20 cellular contexts compared by ENCODE assay signal in the genomic region with DNA sequence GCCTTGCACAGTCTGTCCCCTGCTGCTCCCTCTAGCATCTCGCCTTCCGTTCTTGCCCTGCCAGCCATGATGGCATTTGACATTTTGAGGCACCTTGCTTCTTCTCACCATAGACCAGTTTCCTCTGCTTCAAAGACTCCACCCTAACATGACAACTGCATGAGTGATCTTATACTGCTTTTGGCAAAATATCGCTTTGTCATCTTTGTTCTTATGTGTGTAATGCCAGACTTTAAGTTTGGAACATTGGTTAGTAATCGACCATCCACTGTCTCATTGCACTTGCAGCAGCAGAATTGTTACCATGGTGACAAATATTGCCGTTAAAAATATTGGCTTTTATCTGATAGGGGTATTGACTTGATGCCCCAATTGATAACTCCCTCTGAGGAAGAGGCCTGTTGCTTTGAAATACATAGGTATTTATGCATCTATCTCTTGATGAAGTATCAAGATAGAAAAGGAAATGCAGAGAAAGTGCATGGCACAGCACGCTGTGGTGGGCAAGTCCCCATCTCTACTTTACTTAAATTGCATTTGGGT. TPM values are rescaled to one million over a fixed set of nuclear protein-coding genes. Genes with fewer than 3 reads are reported as not detected.
DNase-seq lines count a peak whose midpoint lies in the region; ATAC-seq, FAIRE-seq and TF ChIP-seq lines count a peak whose summit lies in the region.
"Had no signal": no experiment of that assay in that cellular context is flagged by ENCODE, and none has a peak within 500 bp of the region (broad histone marks: within the 10 kb centered on the region; RNA-seq: fewer than 3 reads in every experiment).

No MANE protein-coding gene starts in this region.

- peak; percentile 81 for ATAC-seq in CD8-positive, alpha-beta T cell
- peak; percentile 86 to 87 for ATAC-seq in activated T-cell treated with anti-CD3 and anti-CD28 coated beads, Interleukin-2, amount 50 U/mL, for 72 hours (replicated peaks in 1 of 2)
- peak; percentile 75 for ATAC-seq in effector memory CD8-positive, alpha-beta T cell (replicated peaks)
- ATAC-seq in left lung (no peak), HG03108 (IDR thresholded peaks at IDR 0.05; ENCODE audit: unreplicated experiment) (no peak)

- H3K4me1 ChIP-seq in CD8-positive, alpha-beta T cell (ENCODE audit: insufficient read depth, low read length) = peaks cover 38% of the 10 kb centered on the region
- H3K4me1 ChIP-seq in left lung = no peaks in the 10 kb centered on the region
- H3K4me1 ChIP-seq: suprapubic skin had no signal

- intact Hi-C loops in CD8-positive, alpha-beta T cell (cut with DNase I, micrococcal nuclease) = loop anchor here in 1 of 2 experiments (1.0 kb wide), 3 partner anchors 13 to 21 kb away; partner anchors contain the start of gene ITK
- intact Hi-C loops in left lung (cut with DNase I) = loop anchor here in 1 of 2 donors (10.0 kb wide), 1 partner anchor 146 kb away; no protein-coding TSS in a partner anchor

- H3K9me3 Mint-ChIP-seq in CD8-positive, alpha-beta T cell = no peaks in the 10 kb centered on the region
- H3K9me3 Mint-ChIP-seq in T-helper 1 cell treated with Interleukin-12 subunit alpha and Interleukin-12 subunit beta and Interleukin-4 antibody, amounts not matched to agents 30 μg/mL and 1 μg/mL, for 36 hours = no peaks in the 10 kb centered on the region
- no peaks in the 10 kb centered on the region for H3K9me3 Mint-ChIP-seq in activated T-cell treated with anti-CD3 and anti-CD28 coated beads, Interleukin-2, amount 50 U/mL, for 72 hours
- H3K9me3 Mint-ChIP-seq in effector memory CD8-positive, alpha-beta T cell = no peaks in the 10 kb centered on the region
- H3K9me3 Mint-ChIP-seq: naive B cell had no signal

- no peak for TF ChIP-seq CTCF in CD8-positive, alpha-beta T cell (IDR thresholded peaks at IDR 0.05)
- TF ChIP-seq CTCF in left lung (IDR thresholded peaks at IDR 0.05) = no peak
- no peak for TF ChIP-seq CTCF in D721Med (IDR thresholded peaks at IDR 0.05; ENCODE audit: insufficient read depth, missing control alignments)

- POLR2A ChIA-PET in CD8-positive, alpha-beta T cell (lab: Charles Lee) = no interaction called here

- H3K27ac ChIP-seq in CD8-positive, alpha-beta T cell (ENCODE audit: low read depth, low read length) = peak overlapping the region; percentile 23
- no peak overlapping the region for H3K27ac ChIP-seq in left lung
- H3K27ac ChIP-seq: suprapubic skin had no signal

- H3K27ac Mint-ChIP-seq in CD8-positive, alpha-beta T cell = peak overlapping the region; percentile 58
- peak overlapping the region; percentile 52 for H3K27ac Mint-ChIP-seq in T-helper 1 cell treated with Interleukin-12 subunit alpha and Interleukin-12 subunit beta and Interleukin-4 antibody, amounts not matched to agents 30 μg/mL and 1 μg/mL, for 36 hours
- H3K27ac Mint-ChIP-seq in activated T-cell treated with anti-CD3 and anti-CD28 coated beads, Interleukin-2, amount 50 U/mL, for 72 hours = peak overlapping the region; percentile 95
- peak overlapping the region; percentile 91 for H3K27ac Mint-ChIP-seq in effector memory CD8-positive, alpha-beta T cell

- no peaks in the 10 kb centered on the region for H3K36me3 Mint-ChIP-seq in CD8-positive, alpha-beta T cell
- H3K36me3 Mint-ChIP-seq in T-helper 1 cell treated with Interleukin-12 subunit alpha and Interleukin-12 subunit beta and Interleukin-4 antibody, amounts not matched to agents 30 μg/mL and 1 μg/mL, for 36 hours (ENCODE audit: low read depth) = peaks cover 8% of the 10 kb centered on the region
- H3K36me3 Mint-ChIP-seq in activated T-cell treated with anti-CD3 and anti-CD28 coated beads, Interleukin-2, amount 50 U/mL, for 72 hours (ENCODE audit: insufficient read depth in 2 of 2) = peaks cover 0 to 6% of the 10 kb centered on the region in 2 donors
- H3K36me3 Mint-ChIP-seq in effector memory CD8-positive, alpha-beta T cell (ENCODE audit: insufficient read depth) = no peaks in the 10 kb centered on the region
- H3K36me3 Mint-ChIP-seq: naive B cell had no signal

- peak overlapping the region; percentile 13 for H3K4me3 Mint-ChIP-seq in CD8-positive, alpha-beta T cell
- H3K4me3 Mint-ChIP-seq in T-helper 1 cell treated with Interleukin-12 subunit alpha and Interleukin-12 subunit beta and Interleukin-4 antibody, amounts not matched to agents 30 μg/mL and 1 μg/mL, for 36 hours = no peak overlapping the region
- H3K4me3 Mint-ChIP-seq in activated T-cell treated with anti-CD3 and anti-CD28 coated beads, Interleukin-2, amount 50 U/mL, for 72 hours = peak overlapping the region; percentile 78 to 92
- peak overlapping the region; percentile 0 to 77 for H3K4me3 Mint-ChIP-seq in effector memory CD8-positive, alpha-beta T cell
- H3K4me3 Mint-ChIP-seq: naive B cell had no signal

- CTCF ChIA-PET in CD8-positive, alpha-beta T cell (lab: Charles Lee) = no interaction called here

- no peaks in the 10 kb centered on the region for H3K9me3 ChIP-seq in CD8-positive, alpha-beta T cell (ENCODE audit: low read length)
- H3K9me3 ChIP-seq in left lung = no peaks in the 10 kb centered on the region
- H3K9me3 ChIP-seq: suprapubic skin had no signal

- no peak overlapping the region for H3K4me3 ChIP-seq in CD8-positive, alpha-beta T cell (ENCODE audit: low read depth, low read length)
- H3K4me3 ChIP-seq in left lung = no peak overlapping the region
- H3K4me3 ChIP-seq: suprapubic skin had no signal

- H3K36me3 ChIP-seq in CD8-positive, alpha-beta T cell (ENCODE audit: insufficient read depth, low read length) = no peaks in the 10 kb centered on the region
- H3K36me3 ChIP-seq in left lung = no peaks in the 10 kb centered on the region
- H3K36me3 ChIP-seq: suprapubic skin had no signal

- FAIRE-seq in D721Med (lab: Jason Lieb, UNC) = no peak
- FAIRE-seq: TTC549 had no signal

- H3K27me3 Mint-ChIP-seq in CD8-positive, alpha-beta T cell (ENCODE audit: low read depth) = no peaks in the 10 kb centered on the region
- no peaks in the 10 kb centered on the region for H3K27me3 Mint-ChIP-seq in T-helper 1 cell treated with Interleukin-12 subunit alpha and Interleukin-12 subunit beta and Interleukin-4 antibody, amounts not matched to agents 30 μg/mL and 1 μg/mL, for 36 hours (ENCODE audit: low read depth)
- H3K27me3 Mint-ChIP-seq in activated T-cell treated with anti-CD3 and anti-CD28 coated beads, Interleukin-2, amount 50 U/mL, for 72 hours (ENCODE audit: low read depth) = no peaks in the 10 kb centered on the region
- H3K27me3 Mint-ChIP-seq in effector memory CD8-positive, alpha-beta T cell = no peaks in the 10 kb centered on the region
- H3K27me3 Mint-ChIP-seq: naive B cell had no signal

- peak in 4 of 7 experiments; percentile 29 to 60 (median 43) for DNase-seq in CD8-positive, alpha-beta T cell
- DNase-seq in activated T-cell treated with anti-CD3 and anti-CD28 coated beads, Interleukin-2, amount 50 U/mL, for 72 hours = peak; percentile 43 to 57
- peak in 2 of 3 experiments; percentile 15 to 18 for DNase-seq in effector memory CD8-positive, alpha-beta T cell
- DNase-seq in left lung (no peak), D721Med (ENCODE audit: insufficient read length, low spot score) (no peak), NCI-H1930 (lab: John Stamatoyannopoulos, UW) (no peak)
- DNase-seq: cortex of kidney, DMS153, erythroblast, naive B cell, NCI-H1436 treated with DMSO at 0.1 percent for 48 hours, SHP77 treated with DMSO at 0.1 percent for 48 hours had no signal

- H3K27me3 ChIP-seq in CD8-positive, alpha-beta T cell (ENCODE audit: insufficient read depth, low read length) = no peaks in the 10 kb centered on the region
- peaks cover 0 to 8% of the 10 kb centered on the region in 2 donors for H3K27me3 ChIP-seq in left lung

- H3K4me1 Mint-ChIP-seq in CD8-positive, alpha-beta T cell (ENCODE audit: low read depth) = peaks cover 62% of the 10 kb centered on the region
- peaks cover 54% of the 10 kb centered on the region for H3K4me1 Mint-ChIP-seq in T-helper 1 cell treated with Interleukin-12 subunit alpha and Interleukin-12 subunit beta and Interleukin-4 antibody, amounts not matched to agents 30 μg/mL and 1 μg/mL, for 36 hours (ENCODE audit: low read depth)
- H3K4me1 Mint-ChIP-seq in activated T-cell treated with anti-CD3 and anti-CD28 coated beads, Interleukin-2, amount 50 U/mL, for 72 hours (ENCODE audit: low read depth) = peaks cover 88% of the 10 kb centered on the region
- peaks cover 33 to 47% of the 10 kb centered on the region in 2 donors for H3K4me1 Mint-ChIP-seq in effector memory CD8-positive, alpha-beta T cell (ENCODE audit: low read depth in 2 of 2)
- H3K4me1 Mint-ChIP-seq: naive B cell had no signal

RNA-seq across cellular contexts. Expression of gene GARIN3, which starts 6.8 kb away (rescaled TPM):
- total RNA-seq in CD8-positive, alpha-beta T cell = not detected
- under 1 TPM; 0.22 to 0.39 TPM for total RNA-seq in activated T-cell treated with anti-CD3 and anti-CD28 coated beads, Interleukin-2, amount 50 U/mL, for 72 hours
- total RNA-seq in left lung = not detected
- total RNA-seq: glomerular endothelial cell, liver, NCI-H460, posterior vena cava, suprapubic skin had no signal

RNA-seq across cellular contexts. Expression of gene MED7, which starts 16.6 kb away (rescaled TPM):
- 1 to 10 TPM; 5.4 to 5.9 TPM for total RNA-seq in CD8-positive, alpha-beta T cell
- 10 to 100 TPM; 12.7 to 16.7 TPM for total RNA-seq in activated T-cell treated with anti-CD3 and anti-CD28 coated beads, Interleukin-2, amount 50 U/mL, for 72 hours
- total RNA-seq in left lung = 10 to 100 TPM in 1 of 2 donors, 1 to 10 TPM in 1; 7.3 to 11.8 TPM

RNA-seq across cellular contexts. Expression of gene ITK, which starts 21.4 kb away (rescaled TPM):
- total RNA-seq in CD8-positive, alpha-beta T cell = 100 to 1,000 TPM; 222 to 231 TPM
- 100 to 1,000 TPM; 289 to 314 TPM for total RNA-seq in activated T-cell treated with anti-CD3 and anti-CD28 coated beads, Interleukin-2, amount 50 U/mL, for 72 hours
- total RNA-seq in left lung = 1 to 10 TPM; 1.8 to 8.1 TPM
- total RNA-seq: glomerular endothelial cell had no signal

RNA-seq across cellular contexts. Expression of gene HAVCR2, which starts 50.4 kb away (rescaled TPM):
- total RNA-seq in CD8-positive, alpha-beta T cell = 1 to 10 TPM; 1.6 to 3.8 TPM
- 10 to 100 TPM; 19.7 to 30.2 TPM for total RNA-seq in activated T-cell treated with anti-CD3 and anti-CD28 coated beads, Interleukin-2, amount 50 U/mL, for 72 hours
- total RNA-seq in left lung = 10 to 100 TPM; 18.8 to 50.9 TPM
- total RNA-seq: glomerular endothelial cell, NCI-H460 had no signal

Comparison
In these comparisons a context has a peak if more than half of its experiments do, and no peak if none do; other contexts are left out.
1. ATAC-seq: peak in CD8-positive, alpha-beta T cell (single experiment), activated T-cell treated with anti-CD3 and anti-CD28 coated beads, Interleukin-2, amount 50 U/mL, for 72 hours (2 of 2) and effector memory CD8-positive, alpha-beta T cell (single experiment); none in left lung (single experiment) and HG03108 (single experiment).
2. DNase-seq: peak in CD8-positive, alpha-beta T cell (4 of 7), activated T-cell treated with anti-CD3 and anti-CD28 coated beads, Interleukin-2, amount 50 U/mL, for 72 hours (2 of 2) and effector memory CD8-positive, alpha-beta T cell (2 of 3); none in left lung (0 of 2), D721Med (single experiment) and NCI-H1930 (0 of 2).
3. RNA of gene ITK, which starts 21.4 kb away (total RNA-seq): 289 to 314 TPM in activated T-cell treated with anti-CD3 and anti-CD28 coated beads, Interleukin-2, amount 50 U/mL, for 72 hours and 222 to 231 TPM in CD8-positive, alpha-beta T cell; 1.8 to 8.1 TPM in left lung; every median in the first group is over 10 times any median in the second.
4. Peak in every context shown above with its lines, with median percentiles within 50 percentile points of each other: H3K27ac Mint-ChIP-seq.